1 cellular context compared by ENCODE assay signal in genomic region chr6:156852858-156853216, GRCh38.
TF ChIP-seq lines count a peak whose summit lies in the region.

No MANE protein-coding gene starts in this region.

TF ChIP-seq in GM23338, 12 proteins besides CTCF, POLR2A, EP300 and RAD21 (continued from another document):
- 0 out of 2 replicates have a peak, but pooled peaks have one; percentile 34 for TF ChIP-seq ZNF462 (CRISPR knock-in tag; IDR thresholded peaks at IDR 0.05)
- no peak for TF ChIP-seq EZH2 (IDR thresholded peaks at IDR 0.05; ENCODE audit: low read depth, unreplicated experiment)
- peak; percentile 41; the same call in 1 of the 2 replicates for TF ChIP-seq POLR2AphosphoS5 (IDR thresholded peaks at IDR 0.05; ENCODE audit: low read depth)
- peak; percentile 99 for TF ChIP-seq NANOG (IDR thresholded peaks at IDR 0.05; ENCODE audit: borderline replicate concordance)
- no peak for TF ChIP-seq ETS1 (IDR thresholded peaks at IDR 0.05)
- no peak for TF ChIP-seq ZNF331 (CRISPR knock-in tag; IDR thresholded peaks at IDR 0.05; ENCODE audit: low read depth)
- TF ChIP-seq EZH2phosphoT487 (IDR thresholded peaks at IDR 0.05; ENCODE audit: unreplicated experiment): no peak
- TF ChIP-seq STAT1 (IDR thresholded peaks at IDR 0.05; ENCODE audit: unreplicated experiment): no peak
